Comparison of ENCODE assay signal across 2 cellular contexts in the genomic region with DNA sequence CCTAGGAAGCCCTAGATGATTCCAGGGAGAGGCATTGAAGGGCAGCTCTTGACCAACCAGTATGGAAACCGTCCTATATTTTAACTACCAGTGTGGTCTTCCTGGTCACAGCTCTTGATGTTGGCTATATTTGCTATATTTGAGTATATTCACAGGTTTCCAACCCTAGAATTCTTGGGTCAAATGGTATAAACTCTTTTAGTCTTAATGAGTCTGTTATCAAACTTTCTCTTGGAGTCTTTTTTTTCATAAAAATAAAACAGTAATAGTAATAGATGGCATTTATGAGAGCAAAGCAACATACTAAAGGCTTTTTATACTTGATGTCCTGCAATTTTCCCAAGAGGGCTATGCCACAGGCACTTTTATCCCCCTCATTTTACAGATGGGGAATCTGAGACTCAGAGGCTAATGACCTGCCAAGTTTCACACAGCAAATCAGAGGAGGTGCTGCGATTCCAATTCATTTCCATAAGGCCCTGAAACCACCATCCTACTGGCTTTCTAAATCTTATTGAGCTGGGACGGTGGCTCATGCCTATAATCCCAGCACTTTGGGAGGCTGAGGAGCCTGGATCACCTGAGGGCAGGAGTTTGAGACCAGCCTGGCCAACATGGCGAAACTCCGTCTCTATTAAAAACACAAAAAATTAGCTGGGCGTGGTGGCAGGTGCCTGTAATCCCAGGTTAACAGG.
TF ChIP-seq lines count a peak whose summit lies in the region.

No MANE protein-coding gene starts in this region.

TF ChIP-seq in A549, 52 proteins besides CTCF, POLR2A, EP300 and RAD21 (continued from another document):
- TF ChIP-seq ESRRA (IDR thresholded peaks at IDR 0.05; ENCODE audit: borderline replicate concordance, low read length) (no peak), JUN (IDR thresholded peaks at IDR 0.05) (no peak), HEYL (CRISPR knock-in tag; IDR thresholded peaks at IDR 0.05) (no peak), SMC3 (IDR thresholded peaks at IDR 0.05) (no peak), MAZ (IDR thresholded peaks at IDR 0.05; ENCODE audit: borderline replicate concordance, low read depth, low read length) (no peak), FOSB (CRISPR knock-in tag; IDR thresholded peaks at IDR 0.05) (no peak), NPAS2 (CRISPR knock-in tag; IDR thresholded peaks at IDR 0.05; ENCODE audit: borderline replicate concordance) (no peak), FOXS1 (CRISPR knock-in tag; IDR thresholded peaks at IDR 0.05) (no peak), FOSL2 (IDR thresholded peaks at IDR 0.05) (no peak), FOSL2 (CRISPR knock-in tag; IDR thresholded peaks at IDR 0.05) (no peak), RARB (CRISPR knock-in tag; IDR thresholded peaks at IDR 0.05) (no peak), NFE2L2 (conservative IDR thresholded peaks at IDR 0.05; ENCODE audit: low read length) (no peak)

TF ChIP-seq in GM23338, 12 proteins besides CTCF, POLR2A, EP300 and RAD21 (continued from another document):
- TF ChIP-seq STAT1 (IDR thresholded peaks at IDR 0.05; ENCODE audit: unreplicated experiment) (no peak), POLR2AphosphoS5 (IDR thresholded peaks at IDR 0.05; ENCODE audit: low read depth) (no peak), ZNF331 (CRISPR knock-in tag; IDR thresholded peaks at IDR 0.05; ENCODE audit: low read depth) (no peak)
